ENCODE assay signal across 10 cellular contexts in genomic region chr20:37290158-37290810, GRCh38. TPM values are rescaled to one million over a fixed set of nuclear protein-coding genes. Genes with fewer than 3 reads are reported as not detected.
DNase-seq lines count a peak whose midpoint lies in the region; ATAC-seq and TF ChIP-seq lines count a peak whose summit lies in the region.
"Had no signal": no experiment of that assay in that cellular context is flagged by ENCODE, and none has a peak within 500 bp of the region (broad histone marks: within the 10 kb centered on the region; RNA-seq: fewer than 3 reads in every experiment).

No MANE protein-coding gene starts in this region.

- H3K4me3 Mint-ChIP-seq in CD4-positive, alpha-beta memory T cell, result peak overlapping the region; percentile 89 to 95 (median 93)
- H3K4me3 Mint-ChIP-seq in osteocyte (ENCODE audit: unreplicated experiment), result peak overlapping the region; percentile 84

- CTCF ChIA-PET in CD4-positive, alpha-beta memory T cell (lab: Charles Lee; ENCODE audit: partially characterized antibody), result no interaction called here

- no peak for TF ChIP-seq POLR2A in Peyer's patch (IDR thresholded peaks at IDR 0.05)

- H3K4me1 Mint-ChIP-seq in CD4-positive, alpha-beta memory T cell, result peaks cover 23 to 50% (median 35%) of the 10 kb centered on the region in 4 donors
- peaks cover 36% of the 10 kb centered on the region for H3K4me1 Mint-ChIP-seq in osteocyte (ENCODE audit: unreplicated experiment)

- H3K36me3 ChIP-seq in CD4-positive, alpha-beta memory T cell (ENCODE audit: insufficient read depth, low read length), result no peaks in the 10 kb centered on the region
- H3K36me3 ChIP-seq in Peyer's patch (no peaks in the 10 kb centered on the region), esophagus (ENCODE audit: control insufficient read depth in 2 of 2, insufficient read depth in 2 of 2, low read length in 1 of 2) (no peaks in the 10 kb centered on the region)

- DNase-seq in CD4-positive, alpha-beta memory T cell, result no peak
- DNase-seq in Peyer's patch (no peak), osteocyte (ENCODE audit: extremely low spot score, unreplicated experiment) (no peak), NCI-H1048 (lab: John Stamatoyannopoulos, UW) (no peak), 8988T (no peak), SIG-M5 treated with dmso at 0.1 percent for 504 hours (lab: John Stamatoyannopoulos, UW; ENCODE audit: unreplicated experiment) (no peak)

- no peaks in the 10 kb centered on the region for H3K9me3 ChIP-seq in CD4-positive, alpha-beta memory T cell (ENCODE audit: control insufficient read depth in 1 of 2, low read length in 2 of 2)
- H3K9me3 ChIP-seq in Peyer's patch, result no peaks in the 10 kb centered on the region
- no peaks in the 10 kb centered on the region for H3K9me3 ChIP-seq in esophagus (ENCODE audit: control insufficient read depth in 2 of 2, insufficient read depth in 1 of 2, low read depth in 1 of 2, low read length in 1 of 2)

- H3K27me3 Mint-ChIP-seq in CD4-positive, alpha-beta memory T cell, result peaks cover 0 to 5% of the 10 kb centered on the region in 2 donors
- H3K27me3 Mint-ChIP-seq in osteocyte (ENCODE audit: unreplicated experiment), result peaks cover 2% of the 10 kb centered on the region

- H3K36me3 Mint-ChIP-seq in CD4-positive, alpha-beta memory T cell, result peaks cover 19 to 22% of the 10 kb centered on the region in 2 donors
- H3K36me3 Mint-ChIP-seq in osteocyte (ENCODE audit: unreplicated experiment), result peaks cover 9% of the 10 kb centered on the region

- H3K4me1 ChIP-seq in CD4-positive, alpha-beta memory T cell (ENCODE audit: insufficient read depth, low read length), result peaks cover 20% of the 10 kb centered on the region
- H3K4me1 ChIP-seq in Peyer's patch (peaks cover 0 to 18% (median 0%) of the 10 kb centered on the region in 4 donors), esophagus (ENCODE audit: control insufficient read depth in 2 of 2, insufficient read depth in 2 of 2, low read length in 1 of 2) (peaks cover 0 to 5% of the 10 kb centered on the region in 2 donors)

- peak overlapping the region in 6 of 7 donors; percentile 55 to 99 (median 86) for H3K27ac Mint-ChIP-seq in CD4-positive, alpha-beta memory T cell
- H3K27ac Mint-ChIP-seq in osteocyte (ENCODE audit: unreplicated experiment), result peak overlapping the region; percentile 97

- POLR2A ChIA-PET in CD4-positive, alpha-beta memory T cell (lab: Charles Lee; ENCODE audit: partially characterized antibody), result interaction anchor here (1.3 to 2.6 kb wide), 6 partner anchors 10 to 237 kb away, joined by 4 to 12 read pairs (median 6); partner anchors contain the start of genes BLCAP, MROH8, RPN2 and SRC

- ATAC-seq in HG02840 (IDR thresholded peaks at IDR 0.05; ENCODE audit: low FRiP score, unreplicated experiment), result no peak

- no peak for TF ChIP-seq CTCF in Peyer's patch (IDR thresholded peaks at IDR 0.05)
- no peak for TF ChIP-seq CTCF in osteocyte (IDR thresholded peaks at IDR 0.05)

- intact Hi-C loops in CD4-positive, alpha-beta memory T cell (cut with micrococcal nuclease), result no loop called here

- 36 to 42% methylated on average over 21 of the region's 21 CpGs for WGBS in esophagus, 2 donors

- H3K9me3 Mint-ChIP-seq in CD4-positive, alpha-beta memory T cell, result peaks cover 0 to 5% (median under 1%) of the 10 kb centered on the region in 8 donors
- peaks cover 5% of the 10 kb centered on the region for H3K9me3 Mint-ChIP-seq in osteocyte (ENCODE audit: unreplicated experiment)

- peak overlapping the region; percentile 79 to 98 for H3K4me3 ChIP-seq in CD4-positive, alpha-beta memory T cell (ENCODE audit: low read length in 2 of 2)
- H3K4me3 ChIP-seq in Peyer's patch, result peak overlapping the region; percentile 75 to 88 (median 85)
- peak overlapping the region; percentile 86 to 97 for H3K4me3 ChIP-seq in esophagus (ENCODE audit: low read depth in 1 of 2, low read length in 2 of 2)

- H3K27me3 ChIP-seq in CD4-positive, alpha-beta memory T cell (ENCODE audit: insufficient read depth, low read length), result no peaks in the 10 kb centered on the region
- H3K27me3 ChIP-seq in Peyer's patch, result no peaks in the 10 kb centered on the region
- H3K27me3 ChIP-seq in esophagus (ENCODE audit: control insufficient read depth in 1 of 2, insufficient read depth in 2 of 2, low read length in 2 of 2), result no peaks in the 10 kb centered on the region

- H3K27ac ChIP-seq in CD4-positive, alpha-beta memory T cell (ENCODE audit: low read depth, low read length), result peak overlapping the region; percentile 86
- peak overlapping the region; percentile 85 to 96 (median 92) for H3K27ac ChIP-seq in Peyer's patch
- peak overlapping the region; percentile 91 to 96 for H3K27ac ChIP-seq in esophagus (ENCODE audit: low read depth in 2 of 2, low read length in 1 of 2)

RNA-seq across cellular contexts. Expression of gene MANBAL, which starts 0.8 kb away (rescaled TPM):
- 10 to 100 TPM; 11.1 to 11.9 TPM for total RNA-seq in CD4-positive, alpha-beta memory T cell
- 10 to 100 TPM; 18.6 to 25.3 TPM for polyA plus RNA-seq in CD4-positive, alpha-beta memory T cell
- total RNA-seq in Peyer's patch (10 to 100 TPM; 19.8 to 31.4 (median 24.8) TPM), osteocyte (45.5 and 45.8 TPM in 2 replicates)
- 10 to 100 TPM; 27.6 to 58.1 TPM for polyA plus RNA-seq in esophagus

RNA-seq across cellular contexts. Expression of gene GHRH, which starts 28.7 kb away (rescaled TPM):
- total RNA-seq in CD4-positive, alpha-beta memory T cell, result not detected
- polyA plus RNA-seq in CD4-positive, alpha-beta memory T cell, result not detected
- total RNA-seq in Peyer's patch, result not detected
- polyA plus RNA-seq in esophagus, result not detected
- not detected in 2 replicates for total RNA-seq in osteocyte
- total RNA-seq: renal cortical epithelial cell, RPMI7951 had no signal

RNA-seq across cellular contexts. Expression of gene SRC, which starts 55.7 kb away (rescaled TPM):
- total RNA-seq in CD4-positive, alpha-beta memory T cell, result 1 to 10 TPM; 4.1 to 4.5 TPM
- under 1 TPM; 0.32 to 0.50 TPM for polyA plus RNA-seq in CD4-positive, alpha-beta memory T cell
- total RNA-seq in Peyer's patch, result 100 to 1,000 TPM in 3 of 4 donors, 10 to 100 TPM in 1; 85.8 to 187 (median 146) TPM
- polyA plus RNA-seq in esophagus, result 10 to 100 TPM; 26.9 to 59.4 TPM
- 30.1 and 32.5 TPM in 2 replicates for total RNA-seq in osteocyte
